Comparison of ENCODE assay signal across 20 cellular contexts in the genomic region with DNA sequence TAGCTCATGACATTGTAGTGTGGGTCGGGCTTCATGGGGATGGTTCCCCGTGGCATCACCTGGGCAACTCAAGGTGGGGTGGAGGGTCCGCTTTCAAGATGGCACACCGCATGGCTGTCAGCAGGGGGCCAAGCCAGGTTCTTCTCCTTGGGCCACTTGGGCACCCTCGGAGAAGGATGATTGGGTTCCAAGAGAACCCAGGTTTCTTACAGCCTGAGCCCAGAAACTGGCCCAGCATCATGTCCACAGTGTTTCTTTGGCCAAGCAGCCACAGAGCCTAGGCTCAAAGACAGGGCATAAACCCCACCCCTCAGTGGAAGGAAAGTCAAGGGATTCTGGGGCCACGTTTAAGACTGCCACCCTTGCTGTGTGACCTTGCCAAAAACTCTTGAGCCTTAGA.
DNase-seq lines count a peak whose midpoint lies in the region; ATAC-seq, FAIRE-seq and TF ChIP-seq lines count a peak whose summit lies in the region.
"Had no signal": no experiment of that assay in that cellular context is flagged by ENCODE, and none has a peak within 500 bp of the region (broad histone marks: within the 10 kb centered on the region; RNA-seq: fewer than 3 reads in every experiment).

No MANE protein-coding gene starts in this region.

- H3F3A ChIP-seq in MM.1S (ENCODE audit: insufficient read depth, low read length) = no peaks in the 10 kb centered on the region

- no peaks in the 10 kb centered on the region for H3K27me3 Mint-ChIP-seq in mesothelial cell of epicardium (ENCODE audit: low read depth)

- no peaks in the 10 kb centered on the region for H3K79me2 ChIP-seq in MM.1S (ENCODE audit: low read length)
- no peaks in the 10 kb centered on the region for H3K79me2 ChIP-seq in H1 (ENCODE audit: control insufficient read depth in 1 of 2, insufficient read depth in 2 of 2, low read length in 2 of 2)

- TF ChIP-seq RAD21 in H1 (IDR thresholded peaks at IDR 0.05 in 1 of 2, conservative IDR thresholded peaks at IDR 0.05 in 1 of 2; ENCODE audit: low read depth in 2 of 2, low read length in 2 of 2) = no peak

- no peak for TF ChIP-seq EP300 in H1 (IDR thresholded peaks at IDR 0.05; ENCODE audit: borderline replicate concordance in 1 of 2, low read depth in 2 of 2, low read length in 2 of 2)

- H3K4me1 ChIP-seq in right atrium auricular region = peaks cover 0 to 15% of the 10 kb centered on the region in 2 donors
- no peaks in the 10 kb centered on the region for H3K4me1 ChIP-seq in MM.1S (ENCODE audit: low read length)
- H3K4me1 ChIP-seq in H1 (replicated peaks in 1 of 4; ENCODE audit: control insufficient read depth in 3 of 4, insufficient read depth in 4 of 4, low read length in 3 of 4) = no peaks in the 10 kb centered on the region
- H3K4me1 ChIP-seq: psoas muscle had no signal

- TF ChIP-seq CTCF in right atrium auricular region (IDR thresholded peaks at IDR 0.05) = no peak
- TF ChIP-seq CTCF in MM.1S (IDR thresholded peaks at IDR 0.05; ENCODE audit: low read length) = peak; percentile 30
- TF ChIP-seq CTCF in H1 (IDR thresholded peaks at IDR 0.05; ENCODE audit: control extremely low read depth in 1 of 3, insufficient read depth in 1 of 3, low read depth in 1 of 3, low read length in 3 of 3) = peak in 2 of 3 experiments; percentile 6 to 9; a peak in 2 of 4 replicates
- no peak for TF ChIP-seq CTCF in mesothelial cell of epicardium (IDR thresholded peaks at IDR 0.05; ENCODE audit: unreplicated experiment)

- H4K20me1 ChIP-seq in MM.1S (ENCODE audit: insufficient read depth, low read length) (no peaks in the 10 kb centered on the region), H1 (replicated peaks in 1 of 2; ENCODE audit: control insufficient read depth in 1 of 2, insufficient read depth in 2 of 2, low read length in 2 of 2) (peaks cover 0 to 5% of the 10 kb centered on the region in 2 experiments)

- H3K4me2 ChIP-seq in MM.1S (ENCODE audit: low read depth, low read length) (no peak overlapping the region), H1 (ENCODE audit: insufficient read depth in 1 of 2, low read depth in 2 of 2, low read length in 2 of 2) (no peak overlapping the region)

- H3K9ac ChIP-seq in MM.1S (ENCODE audit: low read length) (no peak overlapping the region), H1 (replicated peaks in 1 of 4; ENCODE audit: extremely low read depth in 1 of 4, low read depth in 3 of 4, low read length in 3 of 4) (no peak overlapping the region)

- H2BK15ac ChIP-seq in H1 (ENCODE audit: low read length) = no peak overlapping the region

- H2BK12ac ChIP-seq in H1 (ENCODE audit: low read depth, low read length) = no peak overlapping the region

- H3K36me3 ChIP-seq in right atrium auricular region = no peaks in the 10 kb centered on the region
- no peaks in the 10 kb centered on the region for H3K36me3 ChIP-seq in MM.1S (replicated peaks; ENCODE audit: insufficient read depth, low read length)
- no peaks in the 10 kb centered on the region for H3K36me3 ChIP-seq in H1 (ENCODE audit: control insufficient read depth in 2 of 4, insufficient read depth in 4 of 4, low read length in 3 of 4)
- H3K36me3 ChIP-seq: esophagus muscularis mucosa had no signal

- no peaks in the 10 kb centered on the region for H3K9me2 ChIP-seq in MM.1S (replicated peaks; ENCODE audit: insufficient read depth, low read length)

- no peak overlapping the region for H3K18ac ChIP-seq in H1 (ENCODE audit: extremely low read depth, low read length)

- no peak for FAIRE-seq in H1 (lab: Jason Lieb, UNC)

- TF ChIP-seq POLR2A in H1 (IDR thresholded peaks at IDR 0.05; ENCODE audit: control extremely low read depth in 1 of 2, low read depth in 2 of 2, low read length in 2 of 2) = no peak

- no peak overlapping the region for H4K5ac ChIP-seq in H1 (ENCODE audit: insufficient read length, low read depth, low read length)

- no peak overlapping the region for H2BK5ac ChIP-seq in H1 (ENCODE audit: low read depth, low read length)

- no peaks in the 10 kb centered on the region for H3K9me3 Mint-ChIP-seq in mesothelial cell of epicardium
- H3K9me3 Mint-ChIP-seq: activated naive CD8-positive, alpha-beta T cell treated with anti-CD3 and anti-CD28 coated beads, Interleukin-2, amount 50 U/mL, for 24 hours; activated T-helper 1 cell treated with anti-CD3 and anti-CD28 coated beads, Interleukin-12 subunit alpha, Interleukin-12 subunit beta, Interleukin-2, Interleukin-4 antibody, amounts not matched to agents 30 ng/mL and 10 ng/mL and 1 ng/mL, durations not matched to agents 14 hours and 24 hours and 36 hours; CD8-positive, alpha-beta memory T cell; T-helper 1 cell treated with Interleukin-12 subunit alpha and Interleukin-12 subunit beta and Interleukin-4 antibody, amounts not matched to agents 30 μg/mL and 1 μg/mL, for 36 hours had no signal

- no peak overlapping the region for H3K4me3 ChIP-seq in right atrium auricular region
- H3K4me3 ChIP-seq in MM.1S (ENCODE audit: low read length) = no peak overlapping the region
- no peak overlapping the region for H3K4me3 ChIP-seq in H1 (ENCODE audit: extremely low read depth in 1 of 4, insufficient read depth in 2 of 4, low read depth in 3 of 4, low read length in 4 of 4)
- H3K4me3 ChIP-seq: esophagus muscularis mucosa, psoas muscle had no signal

- H3K9me3 ChIP-seq in right atrium auricular region (no peaks in the 10 kb centered on the region), MM.1S (replicated peaks; ENCODE audit: insufficient read depth, low read length) (no peaks in the 10 kb centered on the region), H1 (ENCODE audit: insufficient read depth in 2 of 2, low read depth in 1 of 2, low read length in 1 of 2) (no peaks in the 10 kb centered on the region)
- H3K9me3 ChIP-seq: esophagus muscularis mucosa, psoas muscle had no signal

- POLR2A ChIA-PET in H1 (lab: Charles Lee; ENCODE audit: partially characterized antibody) = no interaction called here

- no peak overlapping the region for H4K91ac ChIP-seq in H1 (replicated peaks; ENCODE audit: insufficient read length, low read length)

- no peak overlapping the region for H3K23ac ChIP-seq in H1 (ENCODE audit: insufficient read length)

- H3K4me3 Mint-ChIP-seq in mesothelial cell of epicardium = no peak overlapping the region
- H3K4me3 Mint-ChIP-seq: activated naive CD8-positive, alpha-beta T cell treated with anti-CD3 and anti-CD28 coated beads, Interleukin-2, amount 50 U/mL, for 24 hours; activated T-helper 1 cell treated with anti-CD3 and anti-CD28 coated beads, Interleukin-12 subunit alpha, Interleukin-12 subunit beta, Interleukin-2, Interleukin-4 antibody, amounts not matched to agents 30 ng/mL and 10 ng/mL and 1 ng/mL, durations not matched to agents 14 hours and 24 hours and 36 hours; CD8-positive, alpha-beta memory T cell; T-helper 1 cell treated with Interleukin-12 subunit alpha and Interleukin-12 subunit beta and Interleukin-4 antibody, amounts not matched to agents 30 μg/mL and 1 μg/mL, for 36 hours had no signal

- H2BK20ac ChIP-seq in H1 (ENCODE audit: low read length) = no peak overlapping the region

- no peak overlapping the region for H3K4ac ChIP-seq in H1 (replicated peaks; ENCODE audit: insufficient read length, low read depth, low read length)

- no peaks in the 10 kb centered on the region for H3K79me1 ChIP-seq in H1 (ENCODE audit: low read depth, low read length)

- H3K4me1 Mint-ChIP-seq in mesothelial cell of epicardium = no peaks in the 10 kb centered on the region

- no peak overlapping the region for H3K56ac ChIP-seq in H1 (replicated peaks; ENCODE audit: insufficient read length, low read depth, low read length)

- H3K27ac ChIP-seq in right atrium auricular region (no peak overlapping the region), MM.1S (ENCODE audit: low read length) (no peak overlapping the region), H1 (ENCODE audit: low read depth, low read length) (no peak overlapping the region)
- H3K27ac ChIP-seq: esophagus muscularis mucosa, psoas muscle had no signal

- peaks cover 6% of the 10 kb centered on the region for H3K23me2 ChIP-seq in H1 (ENCODE audit: low read depth, low read length)

- H2BK120ac ChIP-seq in H1 (replicated peaks; ENCODE audit: low read depth, low read length) = no peak overlapping the region

- H2AK5ac ChIP-seq in H1 (ENCODE audit: low read depth, low read length) = no peak overlapping the region

- CTCF ChIA-PET in H1 (lab: Charles Lee; ENCODE audit: partially characterized antibody) = interaction anchor here (1.1 to 2.8 kb wide), 11 partner anchors 9 to 340 kb away, joined by 3 to 18 read pairs (median 3); no protein-coding TSS in a partner anchor

- H2AFZ ChIP-seq in MM.1S (ENCODE audit: low read length) (no peak overlapping the region), H1 (ENCODE audit: low read length) (no peak overlapping the region)

- no peaks in the 10 kb centered on the region for H3K27me3 ChIP-seq in right atrium auricular region
- H3K27me3 ChIP-seq in MM.1S (replicated peaks; ENCODE audit: insufficient read depth, low read length) = no peaks in the 10 kb centered on the region
- 0 out of 7 replicates have a peak, but pooled peaks cover 0 to 2% (median 0%) of the 10 kb centered on the region in 4 experiments for H3K27me3 ChIP-seq in H1 (replicated peaks in 1 of 4; ENCODE audit: control insufficient read depth in 3 of 4, extremely low read depth in 1 of 4, insufficient read depth in 3 of 4, low read length in 3 of 4)

- no peaks in the 10 kb centered on the region for H3K36me3 Mint-ChIP-seq in mesothelial cell of epicardium
- H3K36me3 Mint-ChIP-seq: CD8-positive, alpha-beta memory T cell had no signal

- peak; percentile 55 for DNase-seq in right atrium auricular region (ENCODE audit: low spot score)
- no peak for DNase-seq in left ventricle myocardium superior
- no peak for DNase-seq in MM.1S
- peak in 1 of 2 experiments; percentile 36 for DNase-seq in H1 (ENCODE audit: low read depth in 1 of 2, low spot score in 2 of 2)
- no peak for DNase-seq in mesothelial cell of epicardium (ENCODE audit: low spot score in 2 of 2, unreplicated experiment in 2 of 2)
- DNase-seq in hypothalamus (lab: John Stamatoyannopoulos, UW) = no peak
- DNase-seq in activated naive CD4-positive, alpha-beta T cell (lab: John Stamatoyannopoulos, UW) = no peak
- DNase-seq: activated naive CD8-positive, alpha-beta T cell treated with anti-CD3 and anti-CD28 coated beads, Interleukin-2, amount 50 U/mL, for 24 hours; caudate nucleus; CD8-positive, alpha-beta memory T cell; DMS79 treated with DMSO at 0.1 percent for 48 hours; KG1; NCI-H1105; NCI-H2081 treated with DMSO at 0.1 percent for 48 hours; NCI-H510A; SIG-M5 had no signal

- no peak overlapping the region for H4K8ac ChIP-seq in H1 (ENCODE audit: extremely low read depth, insufficient read depth, low read length)

- H3K14ac ChIP-seq in H1 (ENCODE audit: insufficient read length) = no peak overlapping the region

- no peak for ATAC-seq in left ventricle myocardium superior
- ATAC-seq: activated naive CD8-positive, alpha-beta T cell treated with anti-CD3 and anti-CD28 coated beads, Interleukin-2, amount 50 U/mL, for 24 hours had no signal

- no peak overlapping the region for H3K27ac Mint-ChIP-seq in mesothelial cell of epicardium
- H3K27ac Mint-ChIP-seq: activated naive CD8-positive, alpha-beta T cell treated with anti-CD3 and anti-CD28 coated beads, Interleukin-2, amount 50 U/mL, for 24 hours; activated T-helper 1 cell treated with anti-CD3 and anti-CD28 coated beads, Interleukin-12 subunit alpha, Interleukin-12 subunit beta, Interleukin-2, Interleukin-4 antibody, amounts not matched to agents 30 ng/mL and 10 ng/mL and 1 ng/mL, durations not matched to agents 14 hours and 24 hours and 36 hours; CD8-positive, alpha-beta memory T cell; T-helper 1 cell treated with Interleukin-12 subunit alpha and Interleukin-12 subunit beta and Interleukin-4 antibody, amounts not matched to agents 30 μg/mL and 1 μg/mL, for 36 hours had no signal

- 95% methylated on average over 6 of the region's 6 CpGs; no CpG with 5 or more reads in 1 of the 2 experiments for WGBS in H1 (ENCODE audit: extremely low coverage in 1 of 2, insufficient coverage in 1 of 2, insufficient read length in 1 of 2, insufficient replicate concordance in 2 of 2, low coverage in 1 of 2, low lambda C conversion rate in 2 of 2, missing lambda C conversion rate in 1 of 2), 2 experiments

- intact Hi-C loops in left ventricle myocardium superior (cut with micrococcal nuclease) = loop anchor here (10.0 kb wide), 1 partner anchor 293 kb away; no protein-coding TSS in a partner anchor

Comparison
In these comparisons a context has a peak if more than half of its experiments do, and no peak if none do; other contexts are left out.
1. CTCF ChIP-seq: peak in MM.1S (single experiment) and H1 (2 of 3); none in right atrium auricular region (0 of 2) and mesothelial cell of epicardium (single experiment).